In genomic region chr12:121467638-121468403, GRCh38 we compare ENCODE assay signal across 8 cellular contexts.
DNase-seq lines count a peak whose midpoint lies in the region; ATAC-seq and TF ChIP-seq lines count a peak whose summit lies in the region.

No MANE protein-coding gene starts in this region.

- no peaks in the 10 kb centered on the region for H3K9me3 Mint-ChIP-seq in CD8-positive, alpha-beta T cell
- no peaks in the 10 kb centered on the region for H3K9me3 Mint-ChIP-seq in endothelial cell (ENCODE audit: unreplicated experiment)
- no peaks in the 10 kb centered on the region for H3K9me3 Mint-ChIP-seq in naive B cell

- no peaks in the 10 kb centered on the region for H3K36me3 ChIP-seq in CD8-positive, alpha-beta T cell (ENCODE audit: insufficient read depth, low read length)
- peaks cover 31% of the 10 kb centered on the region for H3K36me3 ChIP-seq in OCI-LY3 (replicated peaks; ENCODE audit: low read depth, low read length)

- H3K9me3 ChIP-seq in CD8-positive, alpha-beta T cell (ENCODE audit: low read length): no peaks in the 10 kb centered on the region
- H3K9me3 ChIP-seq in OCI-LY3 (ENCODE audit: insufficient read depth, low read length): no peaks in the 10 kb centered on the region

- H3K4me2 ChIP-seq in OCI-LY3 (ENCODE audit: low read length): peak overlapping the region; percentile 72

- peaks cover 96% of the 10 kb centered on the region for H3K79me2 ChIP-seq in OCI-LY3 (ENCODE audit: low read length)

- H3K4me1 Mint-ChIP-seq in CD8-positive, alpha-beta T cell (ENCODE audit: low read depth): peaks cover 37% of the 10 kb centered on the region
- H3K4me1 Mint-ChIP-seq in endothelial cell (ENCODE audit: unreplicated experiment) (peaks cover 15% of the 10 kb centered on the region), naive B cell (peaks cover 32 to 64% (median 60%) of the 10 kb centered on the region in 3 donors)

- H3K36me3 Mint-ChIP-seq in CD8-positive, alpha-beta T cell: peaks cover 4% of the 10 kb centered on the region
- H3K36me3 Mint-ChIP-seq in endothelial cell (ENCODE audit: low read depth, unreplicated experiment) (peaks cover 4% of the 10 kb centered on the region), naive B cell (no peaks in the 10 kb centered on the region)

- H3K27ac ChIP-seq in CD8-positive, alpha-beta T cell (ENCODE audit: low read depth, low read length): peak overlapping the region; percentile 44
- H3K27ac ChIP-seq in OCI-LY3 (ENCODE audit: low read length): no peak overlapping the region

- no peak for TF ChIP-seq CTCF in CD8-positive, alpha-beta T cell (IDR thresholded peaks at IDR 0.05)
- TF ChIP-seq CTCF in OCI-LY3 (IDR thresholded peaks at IDR 0.05; ENCODE audit: low read depth, low read length) (no peak), endothelial cell (IDR thresholded peaks at IDR 0.05; ENCODE audit: unreplicated experiment) (no peak)

- H3K27me3 ChIP-seq in CD8-positive, alpha-beta T cell (ENCODE audit: insufficient read depth, low read length): no peaks in the 10 kb centered on the region
- H3K27me3 ChIP-seq in OCI-LY3 (ENCODE audit: low read depth, low read length): no peaks in the 10 kb centered on the region

- CTCF ChIA-PET in CD8-positive, alpha-beta T cell (lab: Charles Lee): interaction anchor here (1.0 to 2.8 kb wide), 3 partner anchors 9 to 157 kb away, joined by 3 to 8 read pairs (median 7); no protein-coding TSS in a partner anchor

- peak overlapping the region; percentile 14; the same call in 1 of the 2 replicates for H3K9ac ChIP-seq in OCI-LY3 (ENCODE audit: low read length)

- H3K4me3 Mint-ChIP-seq in CD8-positive, alpha-beta T cell: peak overlapping the region; percentile 68
- peak overlapping the region; percentile 42 for H3K4me3 Mint-ChIP-seq in endothelial cell (ENCODE audit: unreplicated experiment)
- peak overlapping the region; percentile 55 to 84 (median 69) for H3K4me3 Mint-ChIP-seq in naive B cell

- peaks cover 26% of the 10 kb centered on the region for H3K4me1 ChIP-seq in CD8-positive, alpha-beta T cell (ENCODE audit: insufficient read depth, low read length)
- peaks cover 18% of the 10 kb centered on the region for H3K4me1 ChIP-seq in OCI-LY3 (ENCODE audit: low read length)

- DNase-seq in CD8-positive, alpha-beta T cell: peak in 1 of 7 experiments; percentile 80
- peak; percentile 59 for DNase-seq in endothelial cell (ENCODE audit: low spot score)
- DNase-seq in naive B cell: no peak
- no peak for DNase-seq in NCI-H2029 treated with DMSO at 0.1 percent for 48 hours (lab: John Stamatoyannopoulos, UW)

- H3K27ac Mint-ChIP-seq in CD8-positive, alpha-beta T cell: peak overlapping the region; percentile 73
- no peak overlapping the region for H3K27ac Mint-ChIP-seq in endothelial cell (ENCODE audit: unreplicated experiment)
- peak overlapping the region; percentile 63 to 98 (median 92) for H3K27ac Mint-ChIP-seq in naive B cell

- H4K20me1 ChIP-seq in OCI-LY3 (ENCODE audit: insufficient read depth, low read length): peaks cover 92% of the 10 kb centered on the region

- POLR2A ChIA-PET in CD8-positive, alpha-beta T cell (lab: Charles Lee): interaction anchor here (0.6 to 1.8 kb wide), 8 partner anchors 10 to 334 kb away, joined by 3 to 9 read pairs (median 4); partner anchors contain the start of gene RNF34

- intact Hi-C loops in CD8-positive, alpha-beta T cell (cut with DNase I, micrococcal nuclease): loop anchor here (1.0 to 10.0 kb wide), 10 partner anchors 63 to 1057 kb away; partner anchors contain the start of genes ANAPC5 (in 2 of the 2), KNTC1 (in 2 of the 2), RNF34 (in 2 of the 2) and RSRC2 (in 2 of the 2)

- peak overlapping the region; percentile 49 for H3K4me3 ChIP-seq in CD8-positive, alpha-beta T cell (ENCODE audit: low read depth, low read length)
- peak overlapping the region; percentile 75 for H3K4me3 ChIP-seq in OCI-LY3 (ENCODE audit: low read length)

- ATAC-seq in CD8-positive, alpha-beta T cell: no peak
- ATAC-seq in GM21526 (IDR thresholded peaks at IDR 0.05; ENCODE audit: low FRiP score, unreplicated experiment) (peak; percentile 12), naive B cell (ENCODE audit: low read depth in 2 of 2) (no peak), HG02970 (IDR thresholded peaks at IDR 0.05; ENCODE audit: low FRiP score, unreplicated experiment) (no peak), HG03196 (IDR thresholded peaks at IDR 0.05; ENCODE audit: unreplicated experiment) (no peak)

- no peak overlapping the region for H2AFZ ChIP-seq in OCI-LY3 (ENCODE audit: low read depth, low read length)

- no peaks in the 10 kb centered on the region for H3K27me3 Mint-ChIP-seq in CD8-positive, alpha-beta T cell (ENCODE audit: low read depth)
- H3K27me3 Mint-ChIP-seq in endothelial cell (ENCODE audit: unreplicated experiment) (peaks cover 7% of the 10 kb centered on the region), naive B cell (no peaks in the 10 kb centered on the region)
